In genomic region chr2:220318508-220318907, GRCh38 we compare ENCODE assay signal across 37 cellular contexts.
"Had no signal": no experiment of that assay in that cellular context is flagged by ENCODE, and none has a peak within 500 bp of the region (broad histone marks: within the 10 kb centered on the region; RNA-seq: fewer than 3 reads in every experiment).

No MANE protein-coding gene starts in this region.

- H3K27ac ChIP-seq: ascending aorta, cardiac muscle cell, VCaP had no signal

- H3K27ac Mint-ChIP-seq: activated B cell treated with CpG ODN at 0.5 μM for 24 hours; activated CD4-positive, alpha-beta memory T cell treated with anti-CD3 and anti-CD28 coated beads for 36 hours; activated CD4-positive, alpha-beta T cell treated with anti-CD3 and anti-CD28 coated beads, Interleukin-2, amount 10 ng/mL, durations not matched to agents 7 days and 5 days; activated CD8-positive, alpha-beta T cell treated with anti-CD3 and anti-CD28 coated beads for 36 hours; activated naive CD4-positive, alpha-beta T cell treated with anti-CD3 and anti-CD28 coated beads, Interleukin-2, amount 10 ng/mL, durations not matched to agents 7 days and 5 days; activated naive CD4-positive, alpha-beta T cell treated with anti-CD3 and anti-CD28 coated beads, Interleukin-2, amount 50 U/mL, for 24 hours; activated naive CD8-positive, alpha-beta T cell; activated naive CD8-positive, alpha-beta T cell treated with anti-CD3 and anti-CD28 coated beads, Interleukin-2, amount 10 ng/mL, durations not matched to agents 7 days and 5 days; activated naive CD8-positive, alpha-beta T cell treated with anti-CD3 and anti-CD28 coated beads, Interleukin-2, amount 50 U/mL, for 24 hours; activated T-cell treated with anti-CD3 and anti-CD28 coated beads, Interleukin-2, amount 50 U/mL, for 72 hours; activated T-helper 1 cell treated with anti-CD3 and anti-CD28 coated beads, Interleukin-12 subunit alpha, Interleukin-12 subunit beta, Interleukin-2, Interleukin-4 antibody, amounts not matched to agents 30 ng/mL and 10 ng/mL and 1 ng/mL, durations not matched to agents 14 hours and 24 hours and 36 hours; activated T-helper 17 cell treated with anti-CD3 and anti-CD28 coated beads, Interleukin-2, amount 50 U/mL, for 72 hours; brain; T-helper 1 cell treated with Interleukin-12 subunit alpha and Interleukin-12 subunit beta and Interleukin-4 antibody, amounts not matched to agents 30 μg/mL and 1 μg/mL, for 36 hours; T-helper 2 cell treated with Interferon-gamma antibody and Interleukin-4, amounts not matched to agents 5 μg/mL and 100 μg/mL, for 36 hours had no signal

- H3K27me3 ChIP-seq: ascending aorta, cardiac muscle cell had no signal

- H3K4me3 ChIP-seq: ascending aorta, cardiac muscle cell had no signal

- H3K4me1 ChIP-seq: ascending aorta had no signal

- DNase-seq: activated B cell treated with CpG ODN at 0.5 μM for 24 hours; activated CD4-positive, alpha-beta memory T cell treated with anti-CD3 and anti-CD28 coated beads for 36 hours; activated CD4-positive, alpha-beta T cell treated with anti-CD3 and anti-CD28 coated beads for 4 hours; activated CD4-positive, alpha-beta T cell treated with anti-CD3 and anti-CD28 coated beads, Interleukin-2, amount 10 ng/mL, durations not matched to agents 7 days and 5 days; activated CD4-positive, alpha-beta T cell treated with anti-CD3 and anti-CD28 coated beads, Interleukin-2, amount 50 U/mL, for 4 hours; activated CD4-positive, CD25-positive, alpha-beta regulatory T cell treated with anti-CD3 and anti-CD28 coated beads, Interleukin-2, amount 50 U/mL, for 72 hours; activated CD8-positive, alpha-beta memory T cell treated with anti-CD3 and anti-CD28 coated beads, Interleukin-2, amount 50 U/mL, for 4 hours; activated CD8-positive, alpha-beta T cell treated with anti-CD3 and anti-CD28 coated beads for 36 hours; activated effector memory CD4-positive, alpha-beta T cell treated with anti-CD3 and anti-CD28 coated beads, Interleukin-2, amount 50 U/mL, for 16 hours; activated naive CD4-positive, alpha-beta T cell treated with anti-CD3 and anti-CD28 coated beads, Interleukin-2, amount 10 ng/mL, durations not matched to agents 7 days and 5 days; activated naive CD4-positive, alpha-beta T cell treated with Interleukin-2 at 50 U/mL for 16 hours; activated naive CD8-positive, alpha-beta T cell treated with anti-CD3 and anti-CD28 coated beads, Interleukin-2, amount 10 ng/mL, durations not matched to agents 7 days and 5 days; activated naive CD8-positive, alpha-beta T cell treated with anti-CD3 and anti-CD28 coated beads, Interleukin-2, amount 50 U/mL, for 24 hours; activated T-cell treated with anti-CD3 and anti-CD28 coated beads for 4 hours; activated T-cell treated with anti-CD3 and anti-CD28 coated beads, Interleukin-2, amount 50 U/mL, for 1 hour; activated T-cell treated with anti-CD3 and anti-CD28 coated beads, Interleukin-2, amount 50 U/mL, for 4 hours; activated T-cell treated with anti-CD3 and anti-CD28 coated beads, Interleukin-2, amount 50 U/mL, for 72 hours; amygdala; anterior cingulate cortex; caudate nucleus; cerebellar nuclear complex; T-helper 1 cell; T-helper 2 cell; T-helper 9 cell had no signal

- FAIRE-seq: bronchial epithelial cell, TTC549 had no signal

- H3K4me3 Mint-ChIP-seq: activated B cell treated with CpG ODN at 0.5 μM for 24 hours; activated CD4-positive, alpha-beta memory T cell treated with anti-CD3 and anti-CD28 coated beads for 36 hours; activated CD4-positive, alpha-beta T cell treated with anti-CD3 and anti-CD28 coated beads, Interleukin-2, amount 10 ng/mL, durations not matched to agents 7 days and 5 days; activated CD8-positive, alpha-beta T cell treated with anti-CD3 and anti-CD28 coated beads for 36 hours; activated naive CD4-positive, alpha-beta T cell treated with anti-CD3 and anti-CD28 coated beads, Interleukin-2, amount 10 ng/mL, durations not matched to agents 7 days and 5 days; activated naive CD4-positive, alpha-beta T cell treated with anti-CD3 and anti-CD28 coated beads, Interleukin-2, amount 50 U/mL, for 24 hours; activated naive CD8-positive, alpha-beta T cell; activated naive CD8-positive, alpha-beta T cell treated with anti-CD3 and anti-CD28 coated beads, Interleukin-2, amount 10 ng/mL, durations not matched to agents 7 days and 5 days; activated naive CD8-positive, alpha-beta T cell treated with anti-CD3 and anti-CD28 coated beads, Interleukin-2, amount 50 U/mL, for 24 hours; activated T-cell treated with anti-CD3 and anti-CD28 coated beads, Interleukin-2, amount 50 U/mL, for 4 hours; activated T-cell treated with anti-CD3 and anti-CD28 coated beads, Interleukin-2, amount 50 U/mL, for 72 hours; activated T-helper 1 cell treated with anti-CD3 and anti-CD28 coated beads, Interleukin-12 subunit alpha, Interleukin-12 subunit beta, Interleukin-2, Interleukin-4 antibody, amounts not matched to agents 30 ng/mL and 10 ng/mL and 1 ng/mL, durations not matched to agents 14 hours and 24 hours and 36 hours; activated T-helper 17 cell treated with anti-CD3 and anti-CD28 coated beads, Interleukin-2, amount 50 U/mL, for 72 hours; brain; central memory CD8-positive, alpha-beta T cell; T-helper 1 cell treated with Interleukin-12 subunit alpha and Interleukin-12 subunit beta and Interleukin-4 antibody, amounts not matched to agents 30 μg/mL and 1 μg/mL, for 36 hours; T-helper 2 cell treated with Interferon-gamma antibody and Interleukin-4, amounts not matched to agents 5 μg/mL and 100 μg/mL, for 36 hours had no signal

- H3K9me3 Mint-ChIP-seq: activated CD8-positive, alpha-beta T cell treated with anti-CD3 and anti-CD28 coated beads for 36 hours; activated naive CD4-positive, alpha-beta T cell treated with anti-CD3 and anti-CD28 coated beads, Interleukin-2, amount 10 ng/mL, durations not matched to agents 7 days and 5 days; activated naive CD8-positive, alpha-beta T cell treated with anti-CD3 and anti-CD28 coated beads, Interleukin-2, amount 10 ng/mL, durations not matched to agents 7 days and 5 days; activated T-helper 1 cell treated with anti-CD3 and anti-CD28 coated beads, Interleukin-12 subunit alpha, Interleukin-12 subunit beta, Interleukin-2, Interleukin-4 antibody, amounts not matched to agents 30 ng/mL and 10 ng/mL and 1 ng/mL, durations not matched to agents 14 hours and 24 hours and 36 hours; T-helper 2 cell treated with Interferon-gamma antibody and Interleukin-4, amounts not matched to agents 5 μg/mL and 100 μg/mL, for 36 hours had no signal

- H3K27me3 Mint-ChIP-seq: activated B cell treated with CpG ODN at 0.5 μM for 24 hours; activated CD4-positive, alpha-beta memory T cell treated with anti-CD3 and anti-CD28 coated beads for 36 hours; activated CD4-positive, alpha-beta T cell treated with anti-CD3 and anti-CD28 coated beads, Interleukin-2, amount 10 ng/mL, durations not matched to agents 7 days and 5 days; activated CD8-positive, alpha-beta T cell treated with anti-CD3 and anti-CD28 coated beads for 36 hours; activated naive CD4-positive, alpha-beta T cell treated with anti-CD3 and anti-CD28 coated beads, Interleukin-2, amount 10 ng/mL, durations not matched to agents 7 days and 5 days; activated naive CD4-positive, alpha-beta T cell treated with anti-CD3 and anti-CD28 coated beads, Interleukin-2, amount 50 U/mL, for 24 hours; activated naive CD8-positive, alpha-beta T cell treated with anti-CD3 and anti-CD28 coated beads, Interleukin-2, amount 10 ng/mL, durations not matched to agents 7 days and 5 days; activated naive CD8-positive, alpha-beta T cell treated with anti-CD3 and anti-CD28 coated beads, Interleukin-2, amount 50 U/mL, for 24 hours; activated T-helper 17 cell treated with anti-CD3 and anti-CD28 coated beads, Interleukin-2, amount 50 U/mL, for 72 hours; central memory CD8-positive, alpha-beta T cell had no signal

- H3K36me3 ChIP-seq: ascending aorta, cardiac muscle cell had no signal

- H3K36me3 Mint-ChIP-seq: activated CD4-positive, alpha-beta memory T cell treated with anti-CD3 and anti-CD28 coated beads for 36 hours; activated naive CD4-positive, alpha-beta T cell treated with anti-CD3 and anti-CD28 coated beads, Interleukin-2, amount 10 ng/mL, durations not matched to agents 7 days and 5 days; activated naive CD4-positive, alpha-beta T cell treated with anti-CD3 and anti-CD28 coated beads, Interleukin-2, amount 50 U/mL, for 24 hours; activated naive CD8-positive, alpha-beta T cell; activated naive CD8-positive, alpha-beta T cell treated with anti-CD3 and anti-CD28 coated beads, Interleukin-2, amount 10 ng/mL, durations not matched to agents 7 days and 5 days; brain had no signal

- H3K9me3 ChIP-seq: ascending aorta had no signal

- H3K4me1 Mint-ChIP-seq: activated B cell treated with CpG ODN at 0.5 μM for 24 hours; activated CD4-positive, alpha-beta T cell treated with anti-CD3 and anti-CD28 coated beads, Interleukin-2, amount 10 ng/mL, durations not matched to agents 7 days and 5 days; activated naive CD4-positive, alpha-beta T cell treated with anti-CD3 and anti-CD28 coated beads, Interleukin-2, amount 10 ng/mL, durations not matched to agents 7 days and 5 days; activated naive CD4-positive, alpha-beta T cell treated with anti-CD3 and anti-CD28 coated beads, Interleukin-2, amount 50 U/mL, for 24 hours; activated naive CD8-positive, alpha-beta T cell treated with anti-CD3 and anti-CD28 coated beads, Interleukin-2, amount 10 ng/mL, durations not matched to agents 7 days and 5 days; activated naive CD8-positive, alpha-beta T cell treated with anti-CD3 and anti-CD28 coated beads, Interleukin-2, amount 50 U/mL, for 24 hours; activated T-helper 17 cell treated with anti-CD3 and anti-CD28 coated beads, Interleukin-2, amount 50 U/mL, for 72 hours; central memory CD8-positive, alpha-beta T cell had no signal
